Comparison of ENCODE assay signal across 33 cellular contexts in genomic region chr7:135001390-135002165, GRCh38. TPM values are rescaled to one million over a fixed set of nuclear protein-coding genes. Genes with fewer than 3 reads are reported as not detected.
DNase-seq lines count a peak whose midpoint lies in the region; ATAC-seq, FAIRE-seq and TF ChIP-seq lines count a peak whose summit lies in the region.
"Had no signal": no experiment of that assay in that cellular context is flagged by ENCODE, and none has a peak within 500 bp of the region (broad histone marks: within the 10 kb centered on the region; RNA-seq: fewer than 3 reads in every experiment).

No MANE protein-coding gene starts in this region.

- ATAC-seq in IMR-90 (ENCODE audit: low read depth) = no peak
- no peak for ATAC-seq in K562
- ATAC-seq in HepG2 = no peak
- ATAC-seq in HG03095 (IDR thresholded peaks at IDR 0.05; ENCODE audit: unreplicated experiment) = no peak
- ATAC-seq in GM18520 (IDR thresholded peaks at IDR 0.05; ENCODE audit: unreplicated experiment) = no peak
- ATAC-seq: gastrocnemius medialis, mucosa of descending colon, PC-3, WTC11 had no signal

- H3K79me1 ChIP-seq in IMR-90 (ENCODE audit: low read depth in 1 of 2, low read length in 2 of 2) = no peaks in the 10 kb centered on the region

- no peak overlapping the region for H4K5ac ChIP-seq in IMR-90 (ENCODE audit: low read depth, low read length)

- no peak overlapping the region for H3K4me3 ChIP-seq in AG10803 (ENCODE audit: low read length)
- H3K4me3 ChIP-seq in IMR-90 (ENCODE audit: insufficient read depth, low read depth, low read length) = no peak overlapping the region
- H3K4me3 ChIP-seq in K562 = no peak overlapping the region
- no peak overlapping the region for H3K4me3 ChIP-seq in HepG2 (replicated peaks in 1 of 3; ENCODE audit: insufficient read depth in 1 of 3, low read depth in 2 of 3, low read length in 3 of 3)
- H3K4me3 ChIP-seq: gastrocnemius medialis, lung, mucosa of descending colon, tibial nerve had no signal

- DNase-seq in AG10803 (ENCODE audit: low read depth) (peak; percentile 54), IMR-90 (no peak), K562 (ENCODE audit: extremely low read depth in 1 of 4, low spot score in 3 of 4) (no peak), HepG2 (ENCODE audit: low spot score) (peak; percentile 34), NCI-H524 treated with DMSO at 0.1 percent for 48 hours (lab: John Stamatoyannopoulos, UW) (no peak)
- DNase-seq in central memory CD4-positive, alpha-beta T cell = no peak
- DNase-seq: activated CD4-positive, alpha-beta T cell treated with anti-CD3 and anti-CD28 coated beads, Interleukin-2, amount 10 ng/mL, durations not matched to agents 7 days and 5 days; activated effector memory CD4-positive, alpha-beta T cell treated with anti-CD3 and anti-CD28 coated beads, Interleukin-2, amount 50 U/mL, for 16 hours; activated T-cell treated with anti-CD3 and anti-CD28 coated beads, Interleukin-2, amount 50 U/mL, for 24 hours; caudate nucleus; CD8-positive, alpha-beta memory T cell; DMS153; erythroblast; gastrocnemius medialis; Kasumi-1; kidney glomerular epithelial cell; mucosa of descending colon; NCI-H1092 treated with DMSO at 0.1 percent for 48 hours; NCI-H2029; NCI-H526; nephron progenitor cell; PC-3; SK-N-SH; stimulated activated CD4-positive, alpha-beta T cell treated with anti-CD3 and anti-CD28 coated beads, Interleukin-15, amount 100 ng/mL, for 24 hours; stimulated activated CD4-positive, alpha-beta T cell treated with anti-CD3 and anti-CD28 coated beads, Interleukin-4, amount 100 ng/mL, for 4 hours had no signal

- POLR2A ChIA-PET in IMR-90 (lab: Charles Lee; ENCODE audit: unreplicated experiment) (interaction anchor here (0.6 kb wide), 2 partner anchors 9 to 14 kb away, joined by 3 read pairs; no protein-coding TSS in a partner anchor), K562 (lab: Yijun Ruan, JAX) (interaction anchor here (0.6 to 2.7 kb wide), 4 partner anchors 8 to 182 kb away, joined by 3 to 8 read pairs (median 4); partner anchors contain the start of gene AGBL3), HepG2 (lab: Yijun Ruan, JAX) (interaction anchor here (0.9 to 1.9 kb wide), 5 partner anchors 9 to 159 kb away, joined by 3 to 6 read pairs (median 3); partner anchors contain the start of genes AGBL3 and TMEM140)

- no peak overlapping the region for H4K91ac ChIP-seq in IMR-90 (ENCODE audit: insufficient read depth, low read depth, low read length)

- FAIRE-seq in K562 (lab: Jason Lieb, UNC) = no peak
- no peak for FAIRE-seq in HepG2 (lab: Jason Lieb, UNC)
- FAIRE-seq: astrocyte, GM12892 had no signal

- H3K56ac ChIP-seq in IMR-90 (ENCODE audit: extremely low read depth, insufficient read depth, low read length) = no peak overlapping the region

- intact Hi-C loops in IMR-90 (cut with micrococcal nuclease) = loop anchor here (10.0 kb wide), 1 partner anchor 53 kb away; no protein-coding TSS in a partner anchor
- intact Hi-C loops in K562 (cut with micrococcal nuclease) = no loop called here
- intact Hi-C loops in HepG2 (cut with micrococcal nuclease; ENCODE audit: unreplicated experiment) = no loop called here

- CTCF ChIA-PET in IMR-90 (lab: Yijun Ruan, JAX) = interaction anchor here (0.8 kb wide), 1 partner anchor 12 kb away, joined by 3 read pairs; no protein-coding TSS in a partner anchor
- CTCF ChIA-PET in K562 (lab: Yijun Ruan, JAX; ENCODE audit: low intra/inter-chr PET ratio) = no interaction called here
- CTCF ChIA-PET in HepG2 (lab: Yijun Ruan, JAX; ENCODE audit: low intra/inter-chr PET ratio, low total read pairs) = no interaction called here

- H2BK20ac ChIP-seq in IMR-90 (ENCODE audit: low read depth, low read length) = no peak overlapping the region

- no peak overlapping the region for H3K27ac ChIP-seq in IMR-90 (ENCODE audit: insufficient read depth, low read length)
- no peak overlapping the region for H3K27ac ChIP-seq in K562 (ENCODE audit: extremely low read depth, low read depth, low read length)
- H3K27ac ChIP-seq in HepG2 (ENCODE audit: extremely low read length, insufficient read depth, low read length) = no peak overlapping the region
- H3K27ac ChIP-seq: gastrocnemius medialis, HL-60, tibial nerve had no signal

- H2AK9ac ChIP-seq in IMR-90 (replicated peaks; ENCODE audit: low read depth, low read length, poor library complexity) = no peak overlapping the region

- H2AFZ ChIP-seq in IMR-90 (replicated peaks; ENCODE audit: low read length, poor library complexity) (no peak overlapping the region), K562 (ENCODE audit: low read depth, low read length) (no peak overlapping the region), HepG2 (ENCODE audit: low read length) (no peak overlapping the region)

- H3K4ac ChIP-seq in IMR-90 (ENCODE audit: low read depth, low read length) = no peak overlapping the region

- TF ChIP-seq EP300 in K562 (IDR thresholded peaks at IDR 0.05; ENCODE audit: low read length) (no peak), HepG2 (IDR thresholded peaks at IDR 0.05; ENCODE audit: low read depth in 2 of 2, low read length in 2 of 2) (0 out of 4 replicates have a peak, but pooled peaks of 1 of the 2 experiments have one; percentile 2), HepG2 (CRISPR knock-in tag; IDR thresholded peaks at IDR 0.05; ENCODE audit: borderline replicate concordance) (no peak)

- H3K4me1 ChIP-seq in IMR-90 (ENCODE audit: control insufficient read depth, insufficient read depth, low read length) (no peaks in the 10 kb centered on the region), K562 (replicated peaks in 1 of 2; ENCODE audit: control insufficient read depth in 2 of 2, insufficient read depth in 2 of 2, low read length in 2 of 2) (no peaks in the 10 kb centered on the region), HepG2 (ENCODE audit: insufficient read depth, low read length) (peaks cover 53% of the 10 kb centered on the region)
- H3K4me1 ChIP-seq: tibial nerve had no signal

- WGBS in IMR-90 (ENCODE audit: extremely low coverage in 2 of 2, insufficient read length in 1 of 2), 2 experiments = no CpG with 5 or more reads among the region's 1 CpG
- WGBS in K562 (ENCODE audit: insufficient coverage, low coverage, missing lambda C conversion rate) = 0% methylated on average over 1 of the region's 1 CpG
- 35% methylated on average over 1 of the region's 1 CpG for WGBS in HepG2 (ENCODE audit: low lambda C conversion rate)

- BruUV-seq in IMR-90 (replicated peaks; lab: Mats Ljungman, UMichigan) (no TSS peak), K562 (replicated peaks; lab: Mats Ljungman, UMichigan) (no TSS peak), HepG2 (replicated peaks; lab: Mats Ljungman, UMichigan) (no TSS peak)

- no peak overlapping the region for H2AK5ac ChIP-seq in IMR-90 (ENCODE audit: low read depth, low read length)

- in situ Hi-C loops in IMR-90 (cut with MboI; ENCODE audit: low sequenced_read_pairs) (no loop called here), K562 (cut with MboI) (no loop called here), HepG2 (cut with HindIII; ENCODE audit: extremely low pct_ligation_motif_present, low pct_unique_long_range_greater_than_20kb) (no loop called here)

- TF ChIP-seq POLR2A in IMR-90 (IDR thresholded peaks at IDR 0.05; ENCODE audit: low read depth, low read length) (no peak), K562 (conservative IDR thresholded peaks at IDR 0.05) (no peak), HepG2 (IDR thresholded peaks at IDR 0.05; ENCODE audit: insufficient read depth in 1 of 2, low read depth in 2 of 2, low read length in 2 of 2) (no peak)

- no peak for TF ChIP-seq CTCF in AG10803 (conservative IDR thresholded peaks at IDR 0.05; ENCODE audit: low read length)
- TF ChIP-seq CTCF in IMR-90 (conservative IDR thresholded peaks at IDR 0.05; ENCODE audit: low read depth, low read length) = no peak
- no peak for TF ChIP-seq CTCF in K562 (IDR thresholded peaks at IDR 0.05 in 2 of 3, conservative IDR thresholded peaks at IDR 0.05 in 1 of 3; ENCODE audit: insufficient read depth in 2 of 3, low read depth in 1 of 3, low read length in 3 of 3)
- no peak for TF ChIP-seq CTCF in HepG2 (CRISPR knock-in tag; IDR thresholded peaks at IDR 0.05)

- H2BK120ac ChIP-seq in IMR-90 (ENCODE audit: low read depth, low read length) = no peak overlapping the region

- no peaks in the 10 kb centered on the region for H3K79me2 ChIP-seq in K562 (ENCODE audit: control insufficient read depth, insufficient read depth, low read length)
- H3K79me2 ChIP-seq in HepG2 (ENCODE audit: insufficient read depth, low read length) = no peaks in the 10 kb centered on the region

- no peak overlapping the region for H3K18ac ChIP-seq in IMR-90 (ENCODE audit: low read depth, low read length)

- no peak overlapping the region for H3K14ac ChIP-seq in IMR-90 (replicated peaks; ENCODE audit: low read depth, low read length)

- TF ChIP-seq RAD21 in IMR-90 (IDR thresholded peaks at IDR 0.05; ENCODE audit: low read length) (no peak), K562 (CRISPR knock-in tag; conservative IDR thresholded peaks at IDR 0.05 in 1 of 2, IDR thresholded peaks at IDR 0.05 in 1 of 2) (no peak), HepG2 (CRISPR knock-in tag; IDR thresholded peaks at IDR 0.05) (no peak)

- no peak overlapping the region for H4K8ac ChIP-seq in IMR-90 (ENCODE audit: low read depth in 2 of 2, low read length in 2 of 2)

- H2BK15ac ChIP-seq in IMR-90 (ENCODE audit: low read depth, low read length) = no peak overlapping the region

- no peak overlapping the region for H2BK5ac ChIP-seq in IMR-90 (ENCODE audit: low read depth, low read length, poor library complexity, severe bottlenecking)

- H3K9me1 ChIP-seq in IMR-90 (ENCODE audit: insufficient read depth, low read length) = no peaks in the 10 kb centered on the region; the same call in 1 of the 2 replicates
- no peaks in the 10 kb centered on the region for H3K9me1 ChIP-seq in K562 (ENCODE audit: control insufficient read depth, insufficient read depth, low read length)

- H3K27me3 ChIP-seq in IMR-90 (ENCODE audit: control insufficient read depth, insufficient read depth, low read length) (no peaks in the 10 kb centered on the region; the same call in 1 of the 2 replicates), K562 (ENCODE audit: control insufficient read depth in 2 of 2, insufficient read depth in 2 of 2, low read length in 2 of 2) (no peaks in the 10 kb centered on the region; a peak in 1 of 5 replicates), HepG2 (ENCODE audit: control insufficient read depth in 1 of 2, insufficient read depth in 2 of 2, low read length in 2 of 2) (no peaks in the 10 kb centered on the region)
- H3K27me3 ChIP-seq: gastrocnemius medialis, tibial nerve had no signal

- H3K9ac ChIP-seq in IMR-90 (ENCODE audit: low read depth, low read length) (no peak overlapping the region), K562 (ENCODE audit: insufficient read depth in 1 of 2, low read depth in 2 of 2, low read length in 2 of 2) (no peak overlapping the region), HepG2 (ENCODE audit: insufficient read depth, low read depth, low read length) (no peak overlapping the region)
- H3K9ac ChIP-seq: SK-N-SH had no signal

- dilution Hi-C loops in IMR-90 (cut with HindIII; ENCODE audit: low sequenced_read_pairs, unreplicated experiment) = no loop called here

- no peaks in the 10 kb centered on the region for H3K36me3 ChIP-seq in IMR-90 (ENCODE audit: control insufficient read depth, insufficient read depth, low read length)
- H3K36me3 ChIP-seq in K562 (ENCODE audit: control insufficient read depth, insufficient read depth, low read length) = no peaks in the 10 kb centered on the region
- no peaks in the 10 kb centered on the region for H3K36me3 ChIP-seq in HepG2 (replicated peaks in 1 of 2; ENCODE audit: control insufficient read depth in 1 of 2, insufficient read depth in 2 of 2, low read length in 2 of 2)
- H3K36me3 ChIP-seq: gastrocnemius medialis had no signal

- no peaks in the 10 kb centered on the region for H3K9me3 ChIP-seq in IMR-90 (ENCODE audit: control insufficient read depth, insufficient read depth, low read length)
- H3K9me3 ChIP-seq in K562 (replicated peaks; ENCODE audit: control insufficient read depth, insufficient read depth, low read depth, low read length) = no peaks in the 10 kb centered on the region
- peaks cover 24% of the 10 kb centered on the region for H3K9me3 ChIP-seq in HepG2 (ENCODE audit: low read length)
- H3K9me3 ChIP-seq: gastrocnemius medialis, mucosa of descending colon, SK-N-SH, tibial nerve had no signal

- no peak overlapping the region for H3K23ac ChIP-seq in IMR-90 (ENCODE audit: low read depth, low read length)

- H4K20me1 ChIP-seq in IMR-90 (ENCODE audit: insufficient read depth, low read length) (no peaks in the 10 kb centered on the region), K562 (replicated peaks; ENCODE audit: control insufficient read depth, insufficient read depth, low read length) (no peaks in the 10 kb centered on the region), HepG2 (ENCODE audit: insufficient read depth, low read length) (no peaks in the 10 kb centered on the region)

- no peak overlapping the region for H3K4me2 ChIP-seq in IMR-90 (ENCODE audit: low read depth, low read length)
- no peak overlapping the region for H3K4me2 ChIP-seq in K562 (ENCODE audit: insufficient read depth, low read length)
- H3K4me2 ChIP-seq in HepG2 (ENCODE audit: low read depth, low read length) = no peak overlapping the region; the same call in 1 of the 2 replicates
- H3K4me2 ChIP-seq: SK-N-SH had no signal

RNA-seq across cellular contexts. Expression of gene AGBL3, which starts 15.3 kb away (rescaled TPM):
- 0.18 and 0.28 TPM in 2 replicates for total RNA-seq in IMR-90 (2012; rRNA removed)
- 0.16 and 0.65 TPM in 2 replicates for polyA plus RNA-seq in IMR-90 (2012; rRNA removed)
- 0.13 and 0.24 TPM in 2 replicates for polyA plus RNA-seq in IMR-90 (2012; cell fraction: cytosol; rRNA removed)
- polyA plus RNA-seq in IMR-90 (2012; cell fraction: nucleus; rRNA removed; ENCODE audit: low replicate concordance) = 0.08 and 0.55 TPM in 2 replicates
- total RNA-seq in K562 (2011; cell fraction: chromatin; rRNA removed; ENCODE audit: low replicate concordance) = 3.1 and 5.6 TPM in 2 replicates
- 0.92 and 1.2 TPM in 2 replicates for total RNA-seq in K562 (2011; cell fraction: nucleolus; rRNA removed)
- 3.9 and 6.5 TPM in 2 replicates for total RNA-seq in K562 (2011; cell fraction: nucleoplasm; rRNA removed)
- 0.54 and 0.73 TPM in 2 replicates for total RNA-seq in K562 (2014; rRNA removed)
- total RNA-seq in K562 (2014; rRNA removed; fragmentation: Illumina TruSeq; extraction: Trizol) = 1.7 and 2.4 TPM in 2 replicates
- 1.5 and 1.8 TPM in 2 replicates for total RNA-seq in K562 (2015; rRNA removed; fragmentation: Illumina TruSeq; extraction: Trizol)
- 2.1 and 2.9 TPM in 2 replicates for total RNA-seq in K562 (2021)
- polyA plus RNA-seq in K562 (2011; rRNA removed) = 1.9 and 2.5 TPM in 2 replicates
- 0.51 and 0.66 TPM in 2 replicates for polyA plus RNA-seq in K562 (2011; cell fraction: cytosol; rRNA removed)
- polyA plus RNA-seq in K562 (2011; cell fraction: nucleus; rRNA removed) = 1.7 and 1.9 TPM in 2 replicates
- 0.98 and 2.4 TPM in 2 replicates for polyA plus RNA-seq in K562 (2012)
- polyA plus RNA-seq in K562 (2014; fragmentation: Illumina TruSeq; extraction: Trizol) = 2.0 TPM in 2 replicates
- under 1 TPM; 0.71 to 0.75 TPM for polyA plus RNA-seq in K562 (2014; fragmentation: Nextera tagmentation; extraction: Ambion mirVana)
- 1.4 and 1.8 TPM in 2 replicates for polyA plus RNA-seq in K562 (2014; rRNA removed)
- 1.5 and 1.6 TPM in 2 replicates for polyA minus RNA-seq in K562 (2011; rRNA and poly(A)+ RNA removed)
- polyA minus RNA-seq in K562 (2011; cell fraction: cytosol; rRNA and poly(A)+ RNA removed) = not detected in 2 replicates
- 2.0 and 4.6 TPM in 2 replicates for polyA minus RNA-seq in K562 (2011; cell fraction: nucleus; rRNA and poly(A)+ RNA removed)
- 5.5 and 7.2 TPM in 2 replicates for total RNA-seq in HepG2 (2016; rRNA removed; fragmentation: Illumina TruSeq; extraction: Trizol)
- total RNA-seq in HepG2 (2016; cell fraction: cytosol; rRNA removed; fragmentation: Illumina TruSeq; extraction: Trizol; ENCODE audit: low read depth) = 0.71 and 0.91 TPM in 2 replicates
- total RNA-seq in HepG2 (2016; cell fraction: insoluble cytoplasmic fraction; rRNA removed; fragmentation: Illumina TruSeq; extraction: Trizol) = 6.2 and 8.4 TPM in 2 replicates
- 2.8 and 3.1 TPM in 2 replicates for total RNA-seq in HepG2 (2016; cell fraction: membrane; rRNA removed; fragmentation: Illumina TruSeq; extraction: Trizol)
- 16.0 and 17.0 TPM in 2 replicates for total RNA-seq in HepG2 (2016; cell fraction: nucleus; rRNA removed; fragmentation: Illumina TruSeq; extraction: Trizol)
- polyA plus RNA-seq in HepG2 (2011; rRNA removed) = 2.0 and 2.2 TPM in 2 replicates
- 0.87 and 1.5 TPM in 2 replicates for polyA plus RNA-seq in HepG2 (2011; cell fraction: cytosol; rRNA removed)
- polyA plus RNA-seq in HepG2 (2011; cell fraction: nucleus; rRNA removed) = 2.3 and 4.2 TPM in 2 replicates
- 3.5 and 5.1 TPM in 2 replicates for polyA plus RNA-seq in HepG2 (2012)
- 1.1 and 1.4 TPM in 2 replicates for polyA plus RNA-seq in HepG2 (2016; cell fraction: cytosol; fragmentation: Illumina TruSeq; extraction: Trizol; ENCODE audit: low read depth)
- polyA plus RNA-seq in HepG2 (2016; cell fraction: insoluble cytoplasmic fraction; fragmentation: Illumina TruSeq; extraction: Trizol; ENCODE audit: low read depth) = 6.1 and 6.8 TPM in 2 replicates
- polyA plus RNA-seq in HepG2 (2016; cell fraction: membrane; fragmentation: Illumina TruSeq; extraction: Trizol; ENCODE audit: low read depth) = 2.3 and 2.4 TPM in 2 replicates
- polyA plus RNA-seq in HepG2 (2016; cell fraction: nucleus; fragmentation: Illumina TruSeq; extraction: Trizol; ENCODE audit: insufficient read depth, low read depth) = 23.0 and 23.2 TPM in 2 replicates
- polyA minus RNA-seq in HepG2 (2011; rRNA and poly(A)+ RNA removed; ENCODE audit: low replicate concordance) = 0.26 and 1.0 TPM in 2 replicates
- polyA minus RNA-seq in HepG2 (2011; cell fraction: cytosol; rRNA and poly(A)+ RNA removed) = 0.20 and 0.35 TPM in 2 replicates
- polyA minus RNA-seq in HepG2 (2011; cell fraction: nucleus; rRNA and poly(A)+ RNA removed) = 11.5 and 11.9 TPM in 2 replicates

Comparison
In these comparisons a context has a peak if more than half of its experiments do, and no peak if none do; other contexts are left out.
1. DNase-seq: peak in AG10803 (single experiment) and HepG2 (single experiment); none in IMR-90 (single experiment), K562 (0 of 4), NCI-H524 treated with DMSO at 0.1 percent for 48 hours (single experiment) and central memory CD4-positive, alpha-beta T cell (single experiment).